ENCODE assay signal across 18 cellular contexts in genomic region chr16:1731073-1731472, GRCh38. TPM values are rescaled to one million over a fixed set of nuclear protein-coding genes. Genes with fewer than 3 reads are reported as not detected.
A peak's percentile ranks its signal among the peaks of the same experiment; 100 is the strongest.
DNase-seq lines count a peak whose midpoint lies in the region; ATAC-seq, FAIRE-seq and TF ChIP-seq lines count a peak whose summit lies in the region.
"Had no signal": no experiment of that assay in that cellular context is flagged by ENCODE, and none has a peak within 500 bp of the region (broad histone marks: within the 10 kb centered on the region; RNA-seq: fewer than 3 reads in every experiment).

No MANE protein-coding gene starts in this region.

- no peak overlapping the region for H2BK5ac ChIP-seq in neuronal stem cell (ENCODE audit: low read length)

- H3K36me3 Mint-ChIP-seq in CD14-positive monocyte: peaks cover 53 to 65% of the 10 kb centered on the region in 2 donors
- peaks cover 0 to 47% (median 5%) of the 10 kb centered on the region in 3 donors for H3K36me3 Mint-ChIP-seq in naive thymus-derived CD8-positive, alpha-beta T cell

- no peaks in the 10 kb centered on the region for H3K9me1 ChIP-seq in K562 (ENCODE audit: control insufficient read depth, insufficient read depth, low read length)

- CTCF ChIA-PET in K562 (lab: Yijun Ruan, JAX; ENCODE audit: low intra/inter-chr PET ratio): no interaction called here

- H2BK15ac ChIP-seq in neuronal stem cell (ENCODE audit: low read length): no peak overlapping the region

- H4K8ac ChIP-seq in neuronal stem cell (ENCODE audit: low read depth, low read length): no peak overlapping the region

- H3K36me3 ChIP-seq in K562 (ENCODE audit: control insufficient read depth, insufficient read depth, low read length) (peaks cover 65% of the 10 kb centered on the region; the same call in 2 of the 3 replicates), neuronal stem cell (replicated peaks in 1 of 2; ENCODE audit: control insufficient read depth in 2 of 2, insufficient read depth in 2 of 2, low read length in 2 of 2) (peaks cover 51 to 84% of the 10 kb centered on the region in 2 donors)

- TF ChIP-seq RAD21 in K562 (CRISPR knock-in tag; conservative IDR thresholded peaks at IDR 0.05 in 1 of 2, IDR thresholded peaks at IDR 0.05 in 1 of 2): no peak

- peaks cover 12% of the 10 kb centered on the region for H3K4me1 Mint-ChIP-seq in CD14-positive monocyte
- H3K4me1 Mint-ChIP-seq in naive thymus-derived CD8-positive, alpha-beta T cell: peaks cover 7 to 11% (median 7%) of the 10 kb centered on the region in 4 donors

- H3K4me2 ChIP-seq in K562 (ENCODE audit: insufficient read depth, low read length) (no peak overlapping the region), neuronal stem cell (ENCODE audit: insufficient read depth, low read length, poor library complexity, severe bottlenecking) (no peak overlapping the region)

- intact Hi-C loops in CD14-positive monocyte (cut with micrococcal nuclease): no loop called here
- intact Hi-C loops in K562 (cut with micrococcal nuclease): no loop called here

- H2AK5ac ChIP-seq in neuronal stem cell (ENCODE audit: low read depth, low read length): no peak overlapping the region

- H3K9me3 Mint-ChIP-seq in CD14-positive monocyte: peaks cover 0 to 10% (median 2%) of the 10 kb centered on the region in 7 donors
- no peaks in the 10 kb centered on the region for H3K9me3 Mint-ChIP-seq in naive thymus-derived CD8-positive, alpha-beta T cell
- H3K9me3 Mint-ChIP-seq: CD4-positive, alpha-beta memory T cell had no signal

- TF ChIP-seq POLR2A in K562 (conservative IDR thresholded peaks at IDR 0.05): no peak

- H3K79me2 ChIP-seq in K562 (ENCODE audit: control insufficient read depth, insufficient read depth, low read length): no peaks in the 10 kb centered on the region; the same call in 2 of the 3 replicates

- no peak overlapping the region for H4K91ac ChIP-seq in neuronal stem cell (ENCODE audit: low read depth, low read length, poor library complexity)

- H3K79me1 ChIP-seq in neuronal stem cell (ENCODE audit: low read depth, low read length): no peaks in the 10 kb centered on the region

- in situ Hi-C loops in K562 (cut with MboI): no loop called here

- no peak overlapping the region for H3K27ac ChIP-seq in K562 (ENCODE audit: extremely low read depth, low read depth, low read length)
- no peak overlapping the region for H3K27ac ChIP-seq in neuronal stem cell (replicated peaks; ENCODE audit: low read length)

- no peak overlapping the region for H3K4ac ChIP-seq in neuronal stem cell (ENCODE audit: low read length)

- no peak overlapping the region for H3K14ac ChIP-seq in neuronal stem cell (ENCODE audit: low read length)

- no peak overlapping the region for H3K4me3 Mint-ChIP-seq in CD14-positive monocyte
- no peak overlapping the region for H3K4me3 Mint-ChIP-seq in naive thymus-derived CD8-positive, alpha-beta T cell
- H3K4me3 Mint-ChIP-seq: CD4-positive, alpha-beta memory T cell had no signal

- no peak overlapping the region for H2BK120ac ChIP-seq in neuronal stem cell (ENCODE audit: low read depth, low read length)

- no peak for FAIRE-seq in K562 (lab: Jason Lieb, UNC)
- FAIRE-seq: A204.1, GM12878 had no signal

- no peak overlapping the region for H3K23ac ChIP-seq in neuronal stem cell (ENCODE audit: low read depth, low read length, poor library complexity)

- H2BK12ac ChIP-seq in neuronal stem cell (ENCODE audit: low read length): no peak overlapping the region

- TF ChIP-seq CTCF in CD14-positive monocyte (IDR thresholded peaks at IDR 0.05) (no peak), K562 (IDR thresholded peaks at IDR 0.05 in 2 of 3, conservative IDR thresholded peaks at IDR 0.05 in 1 of 3; ENCODE audit: insufficient read depth in 2 of 3, low read depth in 1 of 3, low read length in 3 of 3) (no peak)

- no peak overlapping the region for H3K9ac ChIP-seq in K562 (ENCODE audit: insufficient read depth in 1 of 2, low read depth in 2 of 2, low read length in 2 of 2)
- H3K9ac ChIP-seq in neuronal stem cell (ENCODE audit: low read depth, low read length, poor library complexity): peak overlapping the region; percentile 50

- POLR2A ChIA-PET in K562 (lab: Yijun Ruan, JAX): interaction anchor here (0.6 to 0.7 kb wide), 2 partner anchors 16 to 46 kb away, joined by 3 read pairs; no protein-coding TSS in a partner anchor
- POLR2A ChIA-PET in naive thymus-derived CD8-positive, alpha-beta T cell (lab: Charles Lee): no interaction called here

- WGBS in K562 (ENCODE audit: insufficient coverage, low coverage, missing lambda C conversion rate): 99% methylated on average over 7 of the region's 7 CpGs
- WGBS in neuronal stem cell (ENCODE audit: extremely low coverage in 2 of 2, insufficient read length in 2 of 2, insufficient replicate concordance in 1 of 2), 2 donors: no CpG with 5 or more reads among the region's 7 CpGs

- H3K27me3 ChIP-seq in K562 (ENCODE audit: control insufficient read depth in 2 of 2, insufficient read depth in 2 of 2, low read length in 2 of 2) (no peaks in the 10 kb centered on the region), neuronal stem cell (ENCODE audit: control insufficient read depth in 3 of 3, insufficient read depth in 3 of 3, low read depth in 1 of 3, low read length in 3 of 3) (no peaks in the 10 kb centered on the region)
- H3K27me3 ChIP-seq: BE2C had no signal

- no peak overlapping the region for H3K18ac ChIP-seq in neuronal stem cell (ENCODE audit: low read length)

- H2AFZ ChIP-seq in K562 (ENCODE audit: low read depth, low read length) (no peak overlapping the region), neuronal stem cell (ENCODE audit: low read length) (no peak overlapping the region)

- ATAC-seq in K562 (no peak), HG02870 (IDR thresholded peaks at IDR 0.05; ENCODE audit: unreplicated experiment) (no peak)
- ATAC-seq in naive thymus-derived CD8-positive, alpha-beta T cell: no peak
- ATAC-seq: GM12878 had no signal

- TSS peak; percentile 22 for BruUV-seq in K562 (replicated peaks; lab: Mats Ljungman, UMichigan)

- DNase-seq in CD14-positive monocyte (ENCODE audit: low spot score) (no peak), DMS79 treated with DMSO at 0.1 percent for 48 hours (lab: John Stamatoyannopoulos, UW) (peak; percentile 8), K562 (ENCODE audit: extremely low read depth in 1 of 4, low spot score in 3 of 4) (no peak), neuronal stem cell (ENCODE audit: low spot score) (no peak), kidney tubule cell (ENCODE audit: low spot score) (no peak), NCI-H1417 treated with DMSO at 0.1 percent for 48 hours (lab: John Stamatoyannopoulos, UW) (no peak)
- DNase-seq in naive thymus-derived CD8-positive, alpha-beta T cell: no peak
- DNase-seq: ACHN; BE2C; C1 segment of cervical spinal cord; CD4-positive, alpha-beta memory T cell; DMS153; DND-41; EL; GOT3 had no signal

- no peak for TF ChIP-seq EP300 in K562 (IDR thresholded peaks at IDR 0.05; ENCODE audit: low read length)

- H3K27me3 Mint-ChIP-seq in CD14-positive monocyte (ENCODE audit: low read depth in 3 of 3): peaks cover 0 to 4% (median 0%) of the 10 kb centered on the region in 3 donors
- no peaks in the 10 kb centered on the region for H3K27me3 Mint-ChIP-seq in naive thymus-derived CD8-positive, alpha-beta T cell
- H3K27me3 Mint-ChIP-seq: CD4-positive, alpha-beta memory T cell had no signal

- no peaks in the 10 kb centered on the region for H4K20me1 ChIP-seq in K562 (replicated peaks; ENCODE audit: control insufficient read depth, insufficient read depth, low read length)

- H3K4me1 ChIP-seq in K562 (replicated peaks in 1 of 2; ENCODE audit: control insufficient read depth in 2 of 2, insufficient read depth in 2 of 2, low read length in 2 of 2) (peaks cover 0 to 22% of the 10 kb centered on the region in 2 experiments; a peak in 2 of 5 replicates), neuronal stem cell (ENCODE audit: control insufficient read depth in 2 of 2, insufficient read depth in 1 of 2, low read depth in 1 of 2, low read length in 2 of 2) (no peaks in the 10 kb centered on the region)
- H3K4me1 ChIP-seq: BE2C had no signal

- peak overlapping the region in 5 of 7 donors; percentile 50 to 74 (median 56) for H3K27ac Mint-ChIP-seq in CD14-positive monocyte
- no peak overlapping the region for H3K27ac Mint-ChIP-seq in naive thymus-derived CD8-positive, alpha-beta T cell

- H3K4me3 ChIP-seq in K562 (no peak overlapping the region), neuronal stem cell (ENCODE audit: low read length in 2 of 2) (no peak overlapping the region)
- H3K4me3 ChIP-seq: GM12878 had no signal

- H3K9me3 ChIP-seq in K562 (replicated peaks; ENCODE audit: control insufficient read depth, insufficient read depth, low read depth, low read length) (peaks cover 17% of the 10 kb centered on the region), neuronal stem cell (replicated peaks in 1 of 2; ENCODE audit: control insufficient read depth in 2 of 2, insufficient read depth in 1 of 2, low read depth in 1 of 2, low read length in 2 of 2) (peaks cover 14% of the 10 kb centered on the region in 2 donors)

RNA-seq across cellular contexts. Expression of gene MAPK8IP3, which starts 25.1 kb away (rescaled TPM):
- polyA plus RNA-seq in CD14-positive monocyte (1 to 10 TPM; 1.1 to 2.1 TPM), K562 (2011; rRNA removed) (16.7 and 24.4 TPM in 2 replicates), K562 (2014; fragmentation: Illumina TruSeq; extraction: Trizol) (16.7 and 26.0 TPM in 2 replicates), K562 (2014; fragmentation: Nextera tagmentation; extraction: Ambion mirVana) (under 1 TPM; 0.17 to 0.21 TPM), K562 (2014; rRNA removed) (58.7 and 70.8 TPM in 2 replicates)
- 161 and 386 TPM in 2 replicates for total RNA-seq in K562 (2011; cell fraction: chromatin; rRNA removed; ENCODE audit: low replicate concordance)
- total RNA-seq in K562 (2011; cell fraction: nucleolus; rRNA removed): 222 and 236 TPM in 2 replicates
- 131 and 140 TPM in 2 replicates for total RNA-seq in K562 (2011; cell fraction: nucleoplasm; rRNA removed)
- total RNA-seq in K562 (2014; rRNA removed) (28.9 and 37.1 TPM in 2 replicates), K562 (2014; rRNA removed; fragmentation: Illumina TruSeq; extraction: Trizol) (4.6 and 7.1 TPM in 2 replicates), K562 (2015; rRNA removed; fragmentation: Illumina TruSeq; extraction: Trizol) (18.6 and 19.6 TPM in 2 replicates), K562 (2021) (43.7 and 54.8 TPM in 2 replicates)
- polyA plus RNA-seq in K562 (2011; cell fraction: cytosol; rRNA removed): 10.9 and 17.7 TPM in 2 replicates
- polyA plus RNA-seq in K562 (2011; cell fraction: nucleus; rRNA removed): 204 and 313 TPM in 2 replicates
- 41.6 and 50.3 TPM in 2 replicates for polyA plus RNA-seq in K562 (2012)
- 11.8 and 17.2 TPM in 2 replicates for polyA minus RNA-seq in K562 (2011; rRNA and poly(A)+ RNA removed)
- 7.3 and 8.9 TPM in 2 replicates for polyA minus RNA-seq in K562 (2011; cell fraction: cytosol; rRNA and poly(A)+ RNA removed)
- 78.5 and 87.3 TPM in 2 replicates for polyA minus RNA-seq in K562 (2011; cell fraction: nucleus; rRNA and poly(A)+ RNA removed)
- polyA plus RNA-seq in neuronal stem cell (2013, experiment 1 of 2): 35.9 TPM
- 36.6 TPM for polyA plus RNA-seq in neuronal stem cell (2013, experiment 2 of 2)
- 100 to 1,000 TPM; 315 to 342 TPM for total RNA-seq in naive thymus-derived CD8-positive, alpha-beta T cell
- 1 to 10 TPM in 2 of 3 donors, under 1 TPM in 1; 0.87 to 2.8 (median 2.5) TPM for polyA plus RNA-seq in naive thymus-derived CD8-positive, alpha-beta T cell

RNA-seq across cellular contexts. Expression of gene NME3, which starts 40.3 kb away (rescaled TPM):
- 10 to 100 TPM; 57.7 to 80.2 TPM for polyA plus RNA-seq in CD14-positive monocyte
- 4.5 and 43.9 TPM in 2 replicates for total RNA-seq in K562 (2011; cell fraction: chromatin; rRNA removed; ENCODE audit: low replicate concordance)
- 90.4 and 94.7 TPM in 2 replicates for total RNA-seq in K562 (2011; cell fraction: nucleolus; rRNA removed)
- total RNA-seq in K562 (2011; cell fraction: nucleoplasm; rRNA removed): 25.3 and 29.3 TPM in 2 replicates
- total RNA-seq in K562 (2014; rRNA removed): 65.5 and 75.6 TPM in 2 replicates
- 0.32 and 1.1 TPM in 2 replicates for total RNA-seq in K562 (2014; rRNA removed; fragmentation: Illumina TruSeq; extraction: Trizol)
- 11.5 and 15.2 TPM in 2 replicates for total RNA-seq in K562 (2015; rRNA removed; fragmentation: Illumina TruSeq; extraction: Trizol)
- 57.9 and 66.6 TPM in 2 replicates for total RNA-seq in K562 (2021)
- 13.9 and 20.3 TPM in 2 replicates for polyA plus RNA-seq in K562 (2011; rRNA removed)
- polyA plus RNA-seq in K562 (2011; cell fraction: cytosol; rRNA removed): 30.9 and 115 TPM in 2 replicates
- 128 and 208 TPM in 2 replicates for polyA plus RNA-seq in K562 (2011; cell fraction: nucleus; rRNA removed)
- polyA plus RNA-seq in K562 (2012): 44.6 and 58.7 TPM in 2 replicates
- polyA plus RNA-seq in K562 (2014; fragmentation: Illumina TruSeq; extraction: Trizol): 1.1 and 11.5 TPM in 2 replicates
- 1 to 10 TPM in 1 of 2 experiments, under 1 TPM in 1; 0.68 to 4.2 TPM for polyA plus RNA-seq in K562 (2014; fragmentation: Nextera tagmentation; extraction: Ambion mirVana)
- 70.3 and 76.3 TPM in 2 replicates for polyA plus RNA-seq in K562 (2014; rRNA removed)
- 0.96 and 1.3 TPM in 2 replicates for polyA minus RNA-seq in K562 (2011; rRNA and poly(A)+ RNA removed)
- 9.6 and 11.4 TPM in 2 replicates for polyA minus RNA-seq in K562 (2011; cell fraction: cytosol; rRNA and poly(A)+ RNA removed)
- polyA minus RNA-seq in K562 (2011; cell fraction: nucleus; rRNA and poly(A)+ RNA removed): 26.0 and 31.0 TPM in 2 replicates
- polyA plus RNA-seq in neuronal stem cell (2013, experiment 1 of 2): 38.5 TPM
- 35.4 TPM for polyA plus RNA-seq in neuronal stem cell (2013, experiment 2 of 2)
- 10 to 100 TPM; 70.6 to 79.9 TPM for total RNA-seq in naive thymus-derived CD8-positive, alpha-beta T cell
- polyA plus RNA-seq in naive thymus-derived CD8-positive, alpha-beta T cell: 10 to 100 TPM; 60.0 to 84.2 (median 62.9) TPM

RNA-seq across cellular contexts. Expression of gene EME2, which starts 41.5 kb away (rescaled TPM):
- polyA plus RNA-seq in CD14-positive monocyte: under 1 TPM; 0.26 to 0.48 TPM
- total RNA-seq in K562 (2011; cell fraction: chromatin; rRNA removed; ENCODE audit: low replicate concordance): 24.0 and 77.3 TPM in 2 replicates
- 56.5 and 58.8 TPM in 2 replicates for total RNA-seq in K562 (2011; cell fraction: nucleolus; rRNA removed)
- total RNA-seq in K562 (2011; cell fraction: nucleoplasm; rRNA removed): 26.8 and 26.9 TPM in 2 replicates
- total RNA-seq in K562 (2014; rRNA removed): 10.6 and 14.7 TPM in 2 replicates
- total RNA-seq in K562 (2014; rRNA removed; fragmentation: Illumina TruSeq; extraction: Trizol): 1.1 and 1.6 TPM in 2 replicates
- total RNA-seq in K562 (2015; rRNA removed; fragmentation: Illumina TruSeq; extraction: Trizol): 5.4 and 6.9 TPM in 2 replicates
- 19.9 and 20.5 TPM in 2 replicates for total RNA-seq in K562 (2021)
- polyA plus RNA-seq in K562 (2011; rRNA removed): 3.3 and 6.2 TPM in 2 replicates
- polyA plus RNA-seq in K562 (2011; cell fraction: cytosol; rRNA removed): 3.2 and 8.1 TPM in 2 replicates
- 46.3 and 81.6 TPM in 2 replicates for polyA plus RNA-seq in K562 (2011; cell fraction: nucleus; rRNA removed)
- 7.6 and 8.4 TPM in 2 replicates for polyA plus RNA-seq in K562 (2012)
- 3.5 and 5.3 TPM in 2 replicates for polyA plus RNA-seq in K562 (2014; fragmentation: Illumina TruSeq; extraction: Trizol)
- under 1 TPM; 0.35 to 0.42 TPM for polyA plus RNA-seq in K562 (2014; fragmentation: Nextera tagmentation; extraction: Ambion mirVana)
- 17.3 and 19.8 TPM in 2 replicates for polyA plus RNA-seq in K562 (2014; rRNA removed)
- polyA minus RNA-seq in K562 (2011; rRNA and poly(A)+ RNA removed): 1.7 and 2.1 TPM in 2 replicates
- 4.7 and 5.0 TPM in 2 replicates for polyA minus RNA-seq in K562 (2011; cell fraction: cytosol; rRNA and poly(A)+ RNA removed)
- 20.8 and 22.9 TPM in 2 replicates for polyA minus RNA-seq in K562 (2011; cell fraction: nucleus; rRNA and poly(A)+ RNA removed)
- polyA plus RNA-seq in neuronal stem cell (2013, experiment 1 of 2): 3.6 TPM
- 3.3 TPM for polyA plus RNA-seq in neuronal stem cell (2013, experiment 2 of 2)
- total RNA-seq in naive thymus-derived CD8-positive, alpha-beta T cell: 10 to 100 TPM; 28.4 to 31.5 TPM
- 1 to 10 TPM in 2 of 3 donors, under 1 TPM in 1; 0.35 to 1.6 (median 1.1) TPM for polyA plus RNA-seq in naive thymus-derived CD8-positive, alpha-beta T cell

RNA-seq across cellular contexts. Expression of gene MRPS34, which starts 41.9 kb away (rescaled TPM):
- polyA plus RNA-seq in CD14-positive monocyte (100 to 1,000 TPM; 109 to 137 TPM), K562 (2011; rRNA removed) (92.8 and 97.8 TPM in 2 replicates), K562 (2014; fragmentation: Illumina TruSeq; extraction: Trizol) (70.4 and 139 TPM in 2 replicates), K562 (2014; fragmentation: Nextera tagmentation; extraction: Ambion mirVana) (10 to 100 TPM in 1 of 2 experiments, 1 to 10 TPM in 1; 5.2 to 10.9 TPM), K562 (2014; rRNA removed) (252 and 261 TPM in 2 replicates)
- total RNA-seq in K562 (2011; cell fraction: chromatin; rRNA removed; ENCODE audit: low replicate concordance): 21.2 and 69.4 TPM in 2 replicates
- total RNA-seq in K562 (2011; cell fraction: nucleolus; rRNA removed): 82.5 and 101 TPM in 2 replicates
- total RNA-seq in K562 (2011; cell fraction: nucleoplasm; rRNA removed): 42.6 and 57.2 TPM in 2 replicates
- total RNA-seq in K562 (2014; rRNA removed) (334 and 370 TPM in 2 replicates), K562 (2014; rRNA removed; fragmentation: Illumina TruSeq; extraction: Trizol) (70.9 and 92.7 TPM in 2 replicates), K562 (2015; rRNA removed; fragmentation: Illumina TruSeq; extraction: Trizol) (188 and 213 TPM in 2 replicates), K562 (2021) (230 and 244 TPM in 2 replicates)
- polyA plus RNA-seq in K562 (2011; cell fraction: cytosol; rRNA removed): 104 and 232 TPM in 2 replicates
- polyA plus RNA-seq in K562 (2011; cell fraction: nucleus; rRNA removed): 111 and 142 TPM in 2 replicates
- 116 and 130 TPM in 2 replicates for polyA plus RNA-seq in K562 (2012)
- polyA minus RNA-seq in K562 (2011; rRNA and poly(A)+ RNA removed): 34.1 and 34.5 TPM in 2 replicates
- polyA minus RNA-seq in K562 (2011; cell fraction: cytosol; rRNA and poly(A)+ RNA removed): 54.0 and 82.0 TPM in 2 replicates
- polyA minus RNA-seq in K562 (2011; cell fraction: nucleus; rRNA and poly(A)+ RNA removed): 29.9 and 37.0 TPM in 2 replicates
- polyA plus RNA-seq in neuronal stem cell (2013, experiment 1 of 2): 108 TPM
- polyA plus RNA-seq in neuronal stem cell (2013, experiment 2 of 2): 110 TPM
- 10 to 100 TPM; 53.1 to 55.9 TPM for total RNA-seq in naive thymus-derived CD8-positive, alpha-beta T cell
- 100 to 1,000 TPM; 113 to 145 (median 133) TPM for polyA plus RNA-seq in naive thymus-derived CD8-positive, alpha-beta T cell

RNA-seq across cellular contexts. Expression of gene SPSB3, which starts 51.3 kb away (rescaled TPM):
- polyA plus RNA-seq in CD14-positive monocyte: 10 to 100 TPM; 36.8 to 40.2 TPM
- 26.2 and 74.9 TPM in 2 replicates for total RNA-seq in K562 (2011; cell fraction: chromatin; rRNA removed; ENCODE audit: low replicate concordance)
- 64.9 and 70.4 TPM in 2 replicates for total RNA-seq in K562 (2011; cell fraction: nucleolus; rRNA removed)
- total RNA-seq in K562 (2011; cell fraction: nucleoplasm; rRNA removed): 32.1 and 39.0 TPM in 2 replicates
- 22.9 and 25.2 TPM in 2 replicates for total RNA-seq in K562 (2014; rRNA removed)
- total RNA-seq in K562 (2014; rRNA removed; fragmentation: Illumina TruSeq; extraction: Trizol): 2.1 and 2.2 TPM in 2 replicates
- total RNA-seq in K562 (2015; rRNA removed; fragmentation: Illumina TruSeq; extraction: Trizol): 7.1 and 9.5 TPM in 2 replicates
- total RNA-seq in K562 (2021): 20.9 and 22.1 TPM in 2 replicates
- 11.9 and 20.4 TPM in 2 replicates for polyA plus RNA-seq in K562 (2011; rRNA removed)
- polyA plus RNA-seq in K562 (2011; cell fraction: cytosol; rRNA removed): 22.4 and 38.9 TPM in 2 replicates
- 113 and 172 TPM in 2 replicates for polyA plus RNA-seq in K562 (2011; cell fraction: nucleus; rRNA removed)
- 15.5 and 42.6 TPM in 2 replicates for polyA plus RNA-seq in K562 (2012)
- polyA plus RNA-seq in K562 (2014; fragmentation: Illumina TruSeq; extraction: Trizol): 3.9 and 10.0 TPM in 2 replicates
- 1 to 10 TPM in 1 of 2 experiments, under 1 TPM in 1; 0.39 to 1.3 TPM for polyA plus RNA-seq in K562 (2014; fragmentation: Nextera tagmentation; extraction: Ambion mirVana)
- polyA plus RNA-seq in K562 (2014; rRNA removed): 29.4 and 37.4 TPM in 2 replicates
- 3.1 and 4.7 TPM in 2 replicates for polyA minus RNA-seq in K562 (2011; rRNA and poly(A)+ RNA removed)
- polyA minus RNA-seq in K562 (2011; cell fraction: cytosol; rRNA and poly(A)+ RNA removed): 5.5 and 9.3 TPM in 2 replicates
- 16.6 and 19.7 TPM in 2 replicates for polyA minus RNA-seq in K562 (2011; cell fraction: nucleus; rRNA and poly(A)+ RNA removed)
- polyA plus RNA-seq in neuronal stem cell (2013, experiment 1 of 2): 25.2 TPM
- 23.3 TPM for polyA plus RNA-seq in neuronal stem cell (2013, experiment 2 of 2)
- total RNA-seq in naive thymus-derived CD8-positive, alpha-beta T cell: 100 to 1,000 TPM; 120 to 123 TPM
- polyA plus RNA-seq in naive thymus-derived CD8-positive, alpha-beta T cell: 10 to 100 TPM; 38.0 to 42.0 (median 40.8) TPM

Comparison
In these comparisons a context has a peak if more than half of its experiments do, and no peak if none do; other contexts are left out.
1. H3K27ac Mint-ChIP-seq: peak in CD14-positive monocyte (5 of 7); none in naive thymus-derived CD8-positive, alpha-beta T cell (0 of 10).